Comparison of ENCODE assay signal across 12 cellular contexts in the genomic region with DNA sequence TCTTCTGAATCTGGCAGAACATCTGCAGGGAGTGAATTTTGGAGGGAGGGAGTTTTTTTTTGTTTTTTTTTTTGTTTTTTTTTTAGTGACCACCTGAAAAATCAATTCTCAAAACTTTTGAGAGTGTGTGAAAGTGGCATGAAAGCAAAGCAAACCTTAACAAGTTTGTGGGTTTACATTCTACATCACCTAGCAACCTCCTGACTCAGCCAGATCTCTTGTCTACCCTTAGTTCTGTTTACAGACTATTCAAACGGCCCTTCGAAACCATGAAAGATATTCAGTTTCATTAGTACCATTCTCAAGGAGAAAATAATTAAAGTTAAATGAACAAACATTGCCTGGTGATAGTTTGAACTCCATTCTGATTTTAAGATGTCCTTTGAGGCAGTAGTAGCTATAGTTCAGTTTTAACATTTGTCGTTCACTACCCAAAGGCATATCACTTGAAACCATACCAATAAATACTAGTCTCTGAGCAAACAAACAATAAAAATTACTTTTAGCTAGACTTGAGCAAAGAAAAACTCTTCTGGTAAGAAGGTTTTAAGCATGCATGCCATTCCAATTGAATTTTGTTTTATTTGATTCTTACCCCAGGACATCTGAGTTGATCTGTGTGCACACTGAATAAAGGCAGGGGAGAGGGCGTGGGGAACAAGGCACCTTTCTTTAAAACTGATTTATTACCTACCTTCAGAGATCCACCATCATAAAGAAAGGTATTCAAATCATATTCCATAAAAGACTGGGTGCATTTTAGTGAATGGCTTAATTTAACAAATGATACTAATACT.
DNase-seq lines count a peak whose midpoint lies in the region; ATAC-seq and TF ChIP-seq lines count a peak whose summit lies in the region.
"Had no signal": no experiment of that assay in that cellular context is flagged by ENCODE, and none has a peak within 500 bp of the region (broad histone marks: within the 10 kb centered on the region; RNA-seq: fewer than 3 reads in every experiment).

No MANE protein-coding gene starts in this region.

- no peak overlapping the region for H3K14ac ChIP-seq in H9 (ENCODE audit: insufficient read depth, low read length)

- H3K79me1 ChIP-seq in H9 (ENCODE audit: insufficient read depth, low read depth, low read length, poor library complexity, severe bottlenecking) = no peaks in the 10 kb centered on the region

- peaks cover 0 to 3% (median 0%) of the 10 kb centered on the region in 3 experiments; a peak in 1 of 7 replicates for H3K36me3 Mint-ChIP-seq in H9 (ENCODE audit: insufficient read depth in 1 of 3, low read depth in 3 of 3)

- no peak overlapping the region for H2AFZ ChIP-seq in H9 (ENCODE audit: low read length)
- H2AFZ ChIP-seq: GM23248 had no signal

- DNase-seq in H9 (no peak), NCI-H69 (lab: John Stamatoyannopoulos, UW) (peak; percentile 20), fibroblast of peridontal ligament (ENCODE audit: extremely low read depth) (peak; percentile 13), NK-92 (lab: John Stamatoyannopoulos, UW; ENCODE audit: unreplicated experiment) (no peak), AG08395 (ENCODE audit: low spot score) (no peak), cerebellum (ENCODE audit: low spot score) (no peak)
- DNase-seq: activated gamma-delta T cell, brain microvascular endothelial cell, GM23248, NCI-H2029 treated with DMSO at 0.1 percent for 48 hours had no signal

- H3K56ac ChIP-seq in H9 (ENCODE audit: insufficient read length, low read depth, low read length) = no peak overlapping the region

- H3K27me3 Mint-ChIP-seq in H9 (ENCODE audit: low read depth) = no peaks in the 10 kb centered on the region

- no peak overlapping the region for H4K91ac ChIP-seq in H9 (ENCODE audit: insufficient read length, low read depth, low read length)

- H3K27ac ChIP-seq in 22Rv1 (0 out of 2 replicates have a peak overlapping the region, but pooled peaks have one; percentile 12), H9 (ENCODE audit: insufficient read length, low read depth, low read length) (no peak overlapping the region)
- H3K27ac ChIP-seq: brain microvascular endothelial cell, GM23248 had no signal

- H2BK120ac ChIP-seq in H9 (ENCODE audit: low read depth, low read length, poor library complexity, severe bottlenecking) = no peak overlapping the region

- H3K23ac ChIP-seq in H9 (ENCODE audit: insufficient read length, low read depth, low read length) = no peak overlapping the region

- no peaks in the 10 kb centered on the region for H3K23me2 ChIP-seq in H9 (ENCODE audit: insufficient read length, low read depth, low read length, poor library complexity, severe bottlenecking)

- no peaks in the 10 kb centered on the region for H3K9me3 ChIP-seq in H9 (ENCODE audit: control insufficient read depth, low read depth, low read length)

- no peak for ATAC-seq in GM19467 (IDR thresholded peaks at IDR 0.05; ENCODE audit: unreplicated experiment)

- no peak overlapping the region for H3K18ac ChIP-seq in H9 (ENCODE audit: insufficient read length, low read depth, low read length)

- H3K4me3 Mint-ChIP-seq in H9 = no peak overlapping the region

- no peak overlapping the region for H2BK15ac ChIP-seq in H9 (ENCODE audit: low read depth, low read length)

- H4K8ac ChIP-seq in H9 (replicated peaks; ENCODE audit: insufficient read length, low read depth, low read length) = no peak overlapping the region

- H2BK12ac ChIP-seq in H9 (ENCODE audit: insufficient read length, low read depth, low read length) = no peak overlapping the region

- H3K4me1 Mint-ChIP-seq in H9 = peaks cover 17 to 36% of the 10 kb centered on the region in 2 experiments

- H3T11ph ChIP-seq in H9 (ENCODE audit: low read length) = no peak overlapping the region

- TF ChIP-seq CTCF in 22Rv1 (IDR thresholded peaks at IDR 0.05) (no peak), H9 (conservative IDR thresholded peaks at IDR 0.05) (no peak)

- no peaks in the 10 kb centered on the region for H4K20me1 ChIP-seq in H9 (ENCODE audit: control insufficient read depth, insufficient read depth, insufficient read length)

- no peak overlapping the region for H3K4ac ChIP-seq in H9 (ENCODE audit: low read depth, low read length)

- no CpG with 5 or more reads among the region's 4 CpGs for WGBS in H9 (ENCODE audit: extremely low coverage, insufficient read length, low lambda C conversion rate)

- no peak overlapping the region for H4K5ac ChIP-seq in H9 (ENCODE audit: insufficient read length, low read depth, low read length)

- H3K4me2 ChIP-seq in H9 (ENCODE audit: insufficient read depth, insufficient read length, low read length) = no peak overlapping the region

- no peak overlapping the region for H2BK5ac ChIP-seq in H9 (ENCODE audit: insufficient read length, low read length)

- no peaks in the 10 kb centered on the region for H3K9me3 Mint-ChIP-seq in H9

- H3K79me2 ChIP-seq in H9 (ENCODE audit: insufficient read depth, low read length) = no peaks in the 10 kb centered on the region

- no peak overlapping the region for H2BK20ac ChIP-seq in H9 (ENCODE audit: low read depth, low read length, poor library complexity, severe bottlenecking)

- H3K27me3 ChIP-seq in H9 (ENCODE audit: insufficient read depth, low read length) = no peaks in the 10 kb centered on the region
- H3K27me3 ChIP-seq: brain microvascular endothelial cell had no signal

- H3K9ac ChIP-seq in H9 (ENCODE audit: extremely low read depth, insufficient read length, low read length) = no peak overlapping the region
- H3K9ac ChIP-seq: GM23248 had no signal

- H3K27ac Mint-ChIP-seq in H9 = peak overlapping the region in 2 of 3 experiments; percentile 7 to 47; a peak in 3 of 7 replicates

- no peak overlapping the region for H2AK5ac ChIP-seq in H9 (ENCODE audit: insufficient read length, low read length)

- no peaks in the 10 kb centered on the region for H3K4me1 ChIP-seq in H9 (ENCODE audit: insufficient read depth, low read length)

Comparison
In these comparisons a context has a peak if more than half of its experiments do, and no peak if none do; other contexts are left out.
1. DNase-seq: peak in NCI-H69 (single experiment) and fibroblast of peridontal ligament (single experiment); none in H9 (single experiment), NK-92 (single experiment), AG08395 (single experiment) and cerebellum (single experiment).